In the genomic region with DNA sequence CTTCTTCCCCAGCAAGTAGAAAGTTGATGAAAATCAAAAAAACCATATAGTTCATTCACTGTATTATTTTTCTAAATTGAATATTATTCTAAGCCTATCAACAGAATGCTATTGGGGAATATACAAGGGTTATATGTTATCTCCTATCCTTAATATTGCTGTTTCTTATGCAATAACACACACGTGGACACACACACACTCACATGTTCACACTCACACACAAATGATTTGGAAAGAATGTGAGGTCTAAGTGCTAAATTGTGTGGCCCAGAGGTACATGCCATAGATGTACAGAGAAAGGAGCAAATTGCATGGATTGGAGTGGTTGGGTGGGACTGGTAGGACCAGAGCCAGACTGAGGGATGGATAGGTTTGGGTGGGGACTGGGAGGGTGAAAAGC, we compare ENCODE assay signal across 2 cellular contexts.
A peak's percentile ranks its signal among the peaks of the same experiment; 100 is the strongest.
TF ChIP-seq lines count a peak whose summit lies in the region.

No MANE protein-coding gene starts in this region.

TF ChIP-seq in HEK293, 187 proteins besides CTCF, POLR2A, EP300 and RAD21:
- TF ChIP-seq HOXA7 (CRISPR knock-in tag; IDR thresholded peaks at IDR 0.05; ENCODE audit: borderline replicate concordance): no peak
- peak; percentile 27 for TF ChIP-seq KLF1 (tag by site-specific recombination; IDR thresholded peaks at IDR 0.05)
TF ChIP-seq in HEK293: peak in this region for 1.

TF ChIP-seq in IMR-90, 13 proteins besides CTCF, POLR2A, EP300 and RAD21:
- no peak for TF ChIP-seq FOS (IDR thresholded peaks at IDR 0.05; ENCODE audit: low read depth, low read length)
- TF ChIP-seq, protein P1, sequence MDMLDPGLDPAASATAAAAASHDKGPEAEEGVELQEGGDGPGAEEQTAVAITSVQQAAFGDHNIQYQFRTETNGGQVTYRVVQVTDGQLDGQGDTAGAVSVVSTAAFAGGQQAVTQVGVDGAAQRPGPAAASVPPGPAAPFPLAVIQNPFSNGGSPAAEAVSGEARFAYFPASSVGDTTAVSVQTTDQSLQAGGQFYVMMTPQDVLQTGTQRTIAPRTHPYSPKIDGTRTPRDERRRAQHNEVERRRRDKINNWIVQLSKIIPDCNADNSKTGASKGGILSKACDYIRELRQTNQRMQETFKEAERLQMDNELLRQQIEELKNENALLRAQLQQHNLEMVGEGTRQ (IDR thresholded peaks at IDR 0.05; ENCODE audit: low read depth, low read length): no peak
- TF ChIP-seq, protein P2, sequence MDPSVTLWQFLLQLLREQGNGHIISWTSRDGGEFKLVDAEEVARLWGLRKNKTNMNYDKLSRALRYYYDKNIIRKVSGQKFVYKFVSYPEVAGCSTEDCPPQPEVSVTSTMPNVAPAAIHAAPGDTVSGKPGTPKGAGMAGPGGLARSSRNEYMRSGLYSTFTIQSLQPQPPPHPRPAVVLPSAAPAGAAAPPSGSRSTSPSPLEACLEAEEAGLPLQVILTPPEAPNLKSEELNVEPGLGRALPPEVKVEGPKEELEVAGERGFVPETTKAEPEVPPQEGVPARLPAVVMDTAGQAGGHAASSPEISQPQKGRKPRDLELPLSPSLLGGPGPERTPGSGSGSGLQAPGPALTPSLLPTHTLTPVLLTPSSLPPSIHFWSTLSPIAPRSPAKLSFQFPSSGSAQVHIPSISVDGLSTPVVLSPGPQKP (IDR thresholded peaks at IDR 0.05; ENCODE audit: borderline replicate concordance, low read depth, low read length): no peak
- TF ChIP-seq MXI1 (IDR thresholded peaks at IDR 0.05; ENCODE audit: borderline replicate concordance, low read depth, low read length): no peak
